Comparison of ENCODE assay signal across 11 cellular contexts in genomic region chr12:10363665-10363921, GRCh38. TPM values are rescaled to one million over a fixed set of nuclear protein-coding genes. Genes with fewer than 3 reads are reported as not detected.
DNase-seq lines count a peak whose midpoint lies in the region; ATAC-seq, FAIRE-seq and TF ChIP-seq lines count a peak whose summit lies in the region.
"Had no signal": no experiment of that assay in that cellular context is flagged by ENCODE, and none has a peak within 500 bp of the region (broad histone marks: within the 10 kb centered on the region; RNA-seq: fewer than 3 reads in every experiment).

No MANE protein-coding gene starts in this region.

- H3K27me3 Mint-ChIP-seq in stimulated activated memory B cell treated with anti-CD40 and anti-IgM and Interleukin-4, amounts not matched to agents 10 μg/mL and 1 μg/mL and 100 μg/mL, for 72 hours = no peaks in the 10 kb centered on the region

- H3K4me3 Mint-ChIP-seq in stimulated activated memory B cell treated with anti-CD40 and anti-IgM and Interleukin-4, amounts not matched to agents 10 μg/mL and 1 μg/mL and 100 μg/mL, for 72 hours = no peak overlapping the region

- peak overlapping the region; percentile 39 for H3K4me3 ChIP-seq in RWPE2 (ENCODE audit: severe bottlenecking)
- peak overlapping the region; percentile 37 for H3K4me3 ChIP-seq in hepatocyte
- H3K4me3 ChIP-seq in small intestine (ENCODE audit: low read depth in 1 of 2, low read length in 2 of 2) = peak overlapping the region in 1 of 2 donors; percentile 81

- no peaks in the 10 kb centered on the region for H3K4me1 Mint-ChIP-seq in stimulated activated memory B cell treated with anti-CD40 and anti-IgM and Interleukin-4, amounts not matched to agents 10 μg/mL and 1 μg/mL and 100 μg/mL, for 72 hours

- H3K9me3 ChIP-seq in RWPE2 (ENCODE audit: severe bottlenecking) (no peaks in the 10 kb centered on the region), hepatocyte (ENCODE audit: low read depth) (no peaks in the 10 kb centered on the region), small intestine (ENCODE audit: control insufficient read depth, low read depth) (no peaks in the 10 kb centered on the region)

- peaks cover 3% of the 10 kb centered on the region for H3K79me2 ChIP-seq in hepatocyte

- no peak for DNase-seq in RWPE2 (ENCODE audit: low spot score)
- DNase-seq in hepatocyte (ENCODE audit: low spot score) = no peak
- DNase-seq in small intestine = no peak
- no peak for DNase-seq in HPDE6-E6E7 (ENCODE audit: extremely low spot score)
- no peak for DNase-seq in activated T-cell treated with anti-CD3 and anti-CD28 coated beads, Interleukin-2, amount 50 U/mL, for 48 hours
- DNase-seq: NCI-H748 treated with DMSO at 0.1 percent for 48 hours had no signal

- peak; percentile 3 for ATAC-seq in GM18907 (IDR thresholded peaks at IDR 0.05; ENCODE audit: unreplicated experiment)
- ATAC-seq in RWPE2 (ENCODE audit: low read depth) = no peak
- ATAC-seq in stimulated activated memory B cell treated with anti-CD40 and anti-IgM and Interleukin-4, amounts not matched to agents 10 μg/mL and 1 μg/mL and 100 μg/mL, for 72 hours = no peak
- ATAC-seq in HG03457 (IDR thresholded peaks at IDR 0.05; ENCODE audit: unreplicated experiment) = no peak

- H3K27ac Mint-ChIP-seq in stimulated activated memory B cell treated with anti-CD40 and anti-IgM and Interleukin-4, amounts not matched to agents 10 μg/mL and 1 μg/mL and 100 μg/mL, for 72 hours = no peak overlapping the region

- H3K27me3 ChIP-seq in RWPE2 (ENCODE audit: insufficient read depth, poor library complexity, severe bottlenecking) (no peaks in the 10 kb centered on the region), hepatocyte (no peaks in the 10 kb centered on the region), small intestine (ENCODE audit: control insufficient read depth in 2 of 2, insufficient read depth in 2 of 2, low read length in 2 of 2) (no peaks in the 10 kb centered on the region)

- TF ChIP-seq CTCF in RWPE2 (IDR thresholded peaks at IDR 0.05; ENCODE audit: poor library complexity, severe bottlenecking) = no peak
- no peak for TF ChIP-seq CTCF in hepatocyte (IDR thresholded peaks at IDR 0.05; ENCODE audit: poor library complexity)

- peak overlapping the region; percentile 81 for H3K4me2 ChIP-seq in hepatocyte

- H3K9me3 Mint-ChIP-seq in stimulated activated memory B cell treated with anti-CD40 and anti-IgM and Interleukin-4, amounts not matched to agents 10 μg/mL and 1 μg/mL and 100 μg/mL, for 72 hours = peaks cover 3% of the 10 kb centered on the region

- H3K36me3 Mint-ChIP-seq in stimulated activated memory B cell treated with anti-CD40 and anti-IgM and Interleukin-4, amounts not matched to agents 10 μg/mL and 1 μg/mL and 100 μg/mL, for 72 hours = peaks cover 7% of the 10 kb centered on the region

- H3K4me1 ChIP-seq in RWPE2 (ENCODE audit: insufficient read depth, poor library complexity, severe bottlenecking) (peaks cover 16% of the 10 kb centered on the region), hepatocyte (ENCODE audit: insufficient read depth) (peaks cover 45% of the 10 kb centered on the region), small intestine (ENCODE audit: control insufficient read depth in 2 of 2, insufficient read depth in 1 of 2, low read depth in 1 of 2, low read length in 1 of 2) (peaks cover 0 to 2% of the 10 kb centered on the region in 2 donors)

- WGBS in hepatocyte (ENCODE audit: low lambda C conversion rate, missing lambda C conversion rate) = 27% methylated on average over 5 of the region's 5 CpGs
- WGBS in small intestine, 3 donors = 11 to 49% (median 31%) methylated on average over 5 of the region's 5 CpGs

- H2AFZ ChIP-seq in hepatocyte = peak overlapping the region; percentile 83

- H3K36me3 ChIP-seq in RWPE2 (ENCODE audit: low read depth) (no peaks in the 10 kb centered on the region), hepatocyte (replicated peaks; ENCODE audit: insufficient read depth, low read depth) (no peaks in the 10 kb centered on the region), small intestine (ENCODE audit: control insufficient read depth in 2 of 2, insufficient read depth in 2 of 2, low read length in 2 of 2) (peaks cover 0 to 1% of the 10 kb centered on the region in 2 donors)

- H3K27ac ChIP-seq in RWPE2 (ENCODE audit: poor library complexity, severe bottlenecking) (peak overlapping the region; percentile 85), hepatocyte (peak overlapping the region; percentile 95), small intestine (ENCODE audit: low read depth in 1 of 2, low read length in 1 of 2) (peak overlapping the region; percentile 95 to 97)

- no peaks in the 10 kb centered on the region for H4K20me1 ChIP-seq in hepatocyte (ENCODE audit: insufficient read depth, poor library complexity, severe bottlenecking)

- FAIRE-seq in small intestine (lab: Jason Lieb, UNC) = no peak

- H3K9me2 ChIP-seq in hepatocyte (replicated peaks; ENCODE audit: insufficient read depth) = no peaks in the 10 kb centered on the region

RNA-seq across cellular contexts. Expression of gene KLRK1, which starts 26.2 kb away (rescaled TPM):
- total RNA-seq in hepatocyte = not detected in 2 replicates
- polyA plus RNA-seq in hepatocyte (0.23 and 0.52 TPM in 2 replicates), small intestine (1 to 10 TPM in 2 of 3 donors, not detected in 1; 3.4 to 5.9 TPM)
- total RNA-seq: dermis microvascular lymphatic vessel endothelial cell had no signal

RNA-seq across cellular contexts. Expression of gene KLRC4, which starts 46.0 kb away (rescaled TPM):
- total RNA-seq in hepatocyte = 0.28 TPM in 1 of 2 replicates, not detected in the other
- polyA plus RNA-seq in hepatocyte = not detected in 2 replicates
- under 1 TPM in 1 of 3 donors, not detected in 2; 0.06 TPM for polyA plus RNA-seq in small intestine
- total RNA-seq: dermis microvascular lymphatic vessel endothelial cell had no signal

RNA-seq across cellular contexts. Expression of gene KLRD1, which starts 55.9 kb away (rescaled TPM):
- total RNA-seq in hepatocyte = 0.24 and 0.30 TPM in 2 replicates
- polyA plus RNA-seq in hepatocyte (0.69 and 0.70 TPM in 2 replicates), small intestine (1 to 10 TPM in 2 of 3 donors, not detected in 1; 1.4 to 3.0 TPM)

RNA-seq across cellular contexts. Expression of gene KLRC3, which starts 56.8 kb away (rescaled TPM):
- total RNA-seq in hepatocyte = not detected in 2 replicates
- 0.28 TPM in 1 of 2 replicates, not detected in the other for polyA plus RNA-seq in hepatocyte
- polyA plus RNA-seq in small intestine = under 1 TPM in 1 of 3 donors, not detected in 2; 0.37 TPM
- total RNA-seq: dermis microvascular lymphatic vessel endothelial cell, mucosa of gallbladder had no signal
